ENCODE assay signal across 8 cellular contexts in the genomic region with DNA sequence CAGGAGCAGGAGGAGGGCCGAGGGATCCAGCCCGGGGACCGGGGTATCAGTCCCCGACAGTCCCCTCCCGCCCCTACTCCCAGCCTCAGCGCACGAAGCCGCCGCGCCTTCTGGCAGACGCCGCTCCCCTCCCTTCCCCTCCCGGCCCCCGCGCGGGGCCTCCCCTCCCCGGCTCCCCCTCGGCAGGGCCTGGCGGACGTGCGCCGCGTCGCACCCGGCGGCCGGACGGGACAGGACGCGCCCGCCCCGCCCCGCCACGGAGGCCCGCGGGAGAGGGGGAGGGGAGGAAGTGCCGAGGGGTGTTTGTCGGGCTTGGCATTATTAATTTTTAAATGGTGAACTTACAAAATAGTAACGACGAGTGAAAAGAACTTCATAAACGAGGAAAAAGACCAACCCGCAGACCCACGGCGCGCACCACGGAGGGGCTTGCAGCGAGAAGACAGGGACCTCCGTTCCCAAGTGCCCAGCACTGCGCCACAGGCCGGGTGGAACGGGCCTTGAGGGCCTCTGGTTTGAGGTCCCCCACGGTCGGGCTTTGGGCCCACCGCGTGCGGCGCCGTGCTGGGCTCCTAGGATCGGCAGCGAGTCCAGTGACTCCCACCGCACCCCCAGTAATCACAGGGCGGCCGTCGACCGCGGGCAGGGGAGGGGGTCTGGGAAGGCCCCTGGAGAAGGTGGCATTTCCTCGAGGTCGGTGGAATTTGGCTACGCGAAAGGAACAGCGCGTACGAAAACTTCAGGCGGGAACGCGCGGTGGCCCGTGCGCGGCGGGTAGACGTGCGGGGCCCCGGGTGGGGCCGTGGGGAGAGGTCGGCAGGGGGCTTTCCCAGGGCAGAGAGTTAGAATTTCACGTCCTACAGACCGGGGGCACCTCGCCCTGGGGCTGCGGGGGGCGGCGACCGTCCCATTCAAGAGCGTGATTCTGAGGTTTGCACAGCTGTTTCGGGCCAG. TPM values are rescaled to one million over a fixed set of nuclear protein-coding genes. Genes with fewer than 3 reads are reported as not detected.
DNase-seq lines count a peak whose midpoint lies in the region; ATAC-seq lines count a peak whose summit lies in the region.

No MANE protein-coding gene starts in this region.

- H3K4me1 ChIP-seq in esophagus (ENCODE audit: control insufficient read depth in 2 of 2, insufficient read depth in 2 of 2, low read length in 1 of 2) (peaks cover 0 to 28% of the 10 kb centered on the region in 2 donors), stomach smooth muscle (ENCODE audit: control insufficient read depth, insufficient read depth, low read length) (peaks cover 54% of the 10 kb centered on the region)

- 1% methylated on average over 72 to 95 of the region's 95 CpGs for WGBS in esophagus, 2 donors

- H3K27ac ChIP-seq in esophagus (ENCODE audit: low read depth in 2 of 2, low read length in 1 of 2) (peak overlapping the region; percentile 99 to 100), stomach smooth muscle (ENCODE audit: low read length) (peak overlapping the region; percentile 99)

- no peaks in the 10 kb centered on the region for H3K9me3 ChIP-seq in esophagus (ENCODE audit: control insufficient read depth in 2 of 2, insufficient read depth in 1 of 2, low read depth in 1 of 2, low read length in 1 of 2)
- no peaks in the 10 kb centered on the region for H3K9me3 ChIP-seq in stomach smooth muscle (ENCODE audit: control insufficient read depth in 2 of 2, low read length in 2 of 2)

- H3K27me3 ChIP-seq in esophagus (ENCODE audit: control insufficient read depth in 1 of 2, insufficient read depth in 2 of 2, low read length in 2 of 2), result no peaks in the 10 kb centered on the region
- H3K27me3 ChIP-seq in stomach smooth muscle (ENCODE audit: control insufficient read depth in 1 of 2, insufficient read depth in 2 of 2, low read length in 2 of 2), result no peaks in the 10 kb centered on the region

- peak; percentile 83 for DNase-seq in DMS 273 (lab: John Stamatoyannopoulos, UW; ENCODE audit: unreplicated experiment)
- DNase-seq in DMS 273 treated with DMSO at 0.1 percent for 48 hours (lab: John Stamatoyannopoulos, UW), result no peak
- DNase-seq in NCI-H226, result peak; percentile 8
- peak; percentile 67 for DNase-seq in activated T-cell treated with anti-CD3 and anti-CD28 coated beads for 48 hours (ENCODE audit: low read depth)
- peak; percentile 75 for DNase-seq in mucosa of gallbladder (ENCODE audit: low spot score)

- peak overlapping the region; percentile 94 to 95 for H3K9ac ChIP-seq in stomach smooth muscle (ENCODE audit: low read length in 2 of 2)

- ATAC-seq in HG02610 (IDR thresholded peaks at IDR 0.05; ENCODE audit: unreplicated experiment), result peak; percentile 2

- H3K4me3 ChIP-seq in esophagus (ENCODE audit: low read depth in 1 of 2, low read length in 2 of 2) (peak overlapping the region; percentile 57 to 88), stomach smooth muscle (ENCODE audit: low read length in 2 of 2) (peak overlapping the region; percentile 67 to 92)

- peaks cover 5 to 25% of the 10 kb centered on the region in 2 donors for H3K36me3 ChIP-seq in esophagus (ENCODE audit: control insufficient read depth in 2 of 2, insufficient read depth in 2 of 2, low read length in 1 of 2)
- peaks cover 8 to 15% of the 10 kb centered on the region in 2 donors for H3K36me3 ChIP-seq in stomach smooth muscle (ENCODE audit: control insufficient read depth in 2 of 2, insufficient read depth in 2 of 2, low read length in 2 of 2)

RNA-seq across cellular contexts. Expression of gene CTDSP1, which starts 1.0 kb away (rescaled TPM):
- 10 to 100 TPM; 59.1 to 76.9 TPM for polyA plus RNA-seq in esophagus
- total RNA-seq in mucosa of gallbladder, result 184 TPM

RNA-seq across cellular contexts. Expression of gene SLC11A1, which starts 16.6 kb away (rescaled TPM):
- 1 to 10 TPM; 1.1 to 1.5 TPM for polyA plus RNA-seq in esophagus
- 15.1 TPM for total RNA-seq in mucosa of gallbladder

RNA-seq across cellular contexts. Expression of gene VIL1, which starts 20.2 kb away (rescaled TPM):
- polyA plus RNA-seq in esophagus, result under 1 TPM; 0.02 to 0.26 TPM
- 328 TPM for total RNA-seq in mucosa of gallbladder

RNA-seq across cellular contexts. Expression of gene CATIP, which starts 42.1 kb away (rescaled TPM):
- polyA plus RNA-seq in esophagus, result not detected
- 3.4 TPM for total RNA-seq in mucosa of gallbladder
